Comparison of ENCODE assay signal across 8 cellular contexts in the genomic region with DNA sequence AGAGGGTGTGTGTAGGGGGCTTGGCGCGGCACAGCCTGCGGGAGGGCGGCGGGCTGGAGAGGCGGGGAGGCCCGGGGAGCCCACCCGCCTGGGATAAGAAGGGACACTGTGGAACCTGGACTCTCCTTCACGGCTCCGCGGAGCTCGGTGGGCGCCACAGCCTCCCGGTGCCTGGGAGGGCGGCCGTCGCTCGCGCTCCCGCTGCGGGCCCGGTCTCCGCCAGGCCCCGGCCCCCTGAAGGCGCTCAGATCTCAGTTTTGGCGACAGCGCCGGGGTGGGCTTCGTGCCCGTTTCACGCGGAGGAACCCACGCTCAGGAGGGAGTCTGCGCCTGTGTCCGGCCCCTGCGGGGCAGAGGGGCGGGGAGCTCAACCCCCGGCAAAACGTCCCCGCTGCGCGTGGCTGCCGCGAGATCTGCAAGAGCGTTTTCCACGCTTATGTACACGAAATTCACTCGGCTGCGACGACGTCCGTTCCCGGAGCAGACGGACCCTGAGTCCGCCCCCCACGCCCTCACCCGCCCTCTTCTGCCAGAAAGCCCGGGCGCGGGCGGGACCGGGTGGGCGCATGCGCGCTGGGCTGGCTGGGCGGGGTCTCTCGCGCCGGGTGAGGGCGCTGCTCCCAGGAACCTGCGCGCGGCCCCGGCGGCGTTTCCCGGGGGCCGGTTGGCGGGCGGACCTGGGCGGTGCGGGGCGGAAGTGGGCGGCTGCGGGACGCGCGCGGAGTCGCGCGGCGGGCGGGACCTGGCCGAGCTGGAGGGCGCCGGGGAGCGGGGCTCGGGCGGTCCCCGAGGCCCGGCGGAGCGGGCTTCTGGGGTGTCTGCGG. TPM values are rescaled to one million over a fixed set of nuclear protein-coding genes. Genes with fewer than 3 reads are reported as not detected.
DNase-seq lines count a peak whose midpoint lies in the region; ATAC-seq and TF ChIP-seq lines count a peak whose summit lies in the region.

TSS of gene NELFB (plus strand) at position 704 of the 824 bp plus-strand sequence.

- TF ChIP-seq POLR2A in prostate gland (IDR thresholded peaks at IDR 0.05): peak; percentile 84

- ATAC-seq in HG02763 (IDR thresholded peaks at IDR 0.05; ENCODE audit: unreplicated experiment) (peak; percentile 76), left cardiac atrium (peak; percentile 90 to 94)

- no peaks in the 10 kb centered on the region for H3K27me3 Mint-ChIP-seq in T-helper 1 cell treated with Interleukin-12 subunit alpha and Interleukin-12 subunit beta and Interleukin-4 antibody, amounts not matched to agents 30 μg/mL and 1 μg/mL, for 36 hours (ENCODE audit: low read depth)

- H3K27ac ChIP-seq in prostate gland: peak within 1 kb of the TSS; percentile 73 to 81

- peak within 1 kb of the TSS; percentile 83 for H3K27ac Mint-ChIP-seq in T-helper 1 cell treated with Interleukin-12 subunit alpha and Interleukin-12 subunit beta and Interleukin-4 antibody, amounts not matched to agents 30 μg/mL and 1 μg/mL, for 36 hours

- in situ Hi-C loops in GM13976 (cut with MboI; ENCODE audit: low sequenced_read_pairs, unreplicated experiment): no loop called here

- H3K9me3 ChIP-seq in prostate gland: no peaks in the 10 kb centered on the region

- H3K27me3 ChIP-seq in prostate gland (replicated peaks; ENCODE audit: insufficient read depth): no peaks in the 10 kb centered on the region

- H3K4me3 Mint-ChIP-seq in T-helper 1 cell treated with Interleukin-12 subunit alpha and Interleukin-12 subunit beta and Interleukin-4 antibody, amounts not matched to agents 30 μg/mL and 1 μg/mL, for 36 hours: peak within 1 kb of the TSS; percentile 89

- H3K4me1 ChIP-seq in prostate gland (replicated peaks): peaks cover 12% of the 10 kb centered on the region

- H3K36me3 Mint-ChIP-seq in T-helper 1 cell treated with Interleukin-12 subunit alpha and Interleukin-12 subunit beta and Interleukin-4 antibody, amounts not matched to agents 30 μg/mL and 1 μg/mL, for 36 hours (ENCODE audit: low read depth): no peaks in the 10 kb centered on the region

- H3K4me1 Mint-ChIP-seq in T-helper 1 cell treated with Interleukin-12 subunit alpha and Interleukin-12 subunit beta and Interleukin-4 antibody, amounts not matched to agents 30 μg/mL and 1 μg/mL, for 36 hours (ENCODE audit: low read depth): peaks cover 10% of the 10 kb centered on the region

- WGBS in prostate gland: 2% methylated on average over 83 of the region's 105 CpGs

- peak within 1 kb of the TSS; percentile 96 to 97 for H3K4me3 ChIP-seq in prostate gland

- no peaks in the 10 kb centered on the region for H3K36me3 ChIP-seq in prostate gland

- TF ChIP-seq CTCF in GM13976 (IDR thresholded peaks at IDR 0.05; ENCODE audit: borderline replicate concordance, control extremely low read depth, extremely low read depth, insufficient read depth, missing control alignments) (no peak), prostate gland (IDR thresholded peaks at IDR 0.05) (peak in 3 of 4 experiments; percentile 14 to 49 (median 16))

- no peaks in the 10 kb centered on the region for H3K9me3 Mint-ChIP-seq in T-helper 1 cell treated with Interleukin-12 subunit alpha and Interleukin-12 subunit beta and Interleukin-4 antibody, amounts not matched to agents 30 μg/mL and 1 μg/mL, for 36 hours

- intact Hi-C loops in left cardiac atrium (cut with DNase I) (no loop called here), prostate gland (cut with DNase I) (loop anchor here (2.0 kb wide), 1 partner anchor 14 kb away; the partner anchor contains the start of gene TUBB4B)

- DNase-seq in GM13976 (ENCODE audit: low spot score) (peak; percentile 100), NCI-H1436 (lab: John Stamatoyannopoulos, UW) (peak; percentile 81), amniotic epithelial cell (ENCODE audit: low read depth) (peak; percentile 76), left cardiac atrium (peak; percentile 94), prostate gland (ENCODE audit: low spot score) (peak; percentile 88), ureter (ENCODE audit: low spot score) (peak; percentile 94)

RNA-seq across cellular contexts. Expression of gene NELFB, which starts in this region (rescaled TPM):
- total RNA-seq in left cardiac atrium (10 to 100 TPM; 35.1 to 38.1 TPM), prostate gland (10 to 100 TPM; 44.9 to 82.1 TPM), ureter (45.2 TPM)

Comparison
In these comparisons a context has a peak if more than half of its experiments do, and no peak if none do; other contexts are left out.
1. Peak in every context shown above with its lines: DNase-seq, ATAC-seq, H3K4me3 ChIP-seq and H3K27ac ChIP-seq.